In the genomic region with DNA sequence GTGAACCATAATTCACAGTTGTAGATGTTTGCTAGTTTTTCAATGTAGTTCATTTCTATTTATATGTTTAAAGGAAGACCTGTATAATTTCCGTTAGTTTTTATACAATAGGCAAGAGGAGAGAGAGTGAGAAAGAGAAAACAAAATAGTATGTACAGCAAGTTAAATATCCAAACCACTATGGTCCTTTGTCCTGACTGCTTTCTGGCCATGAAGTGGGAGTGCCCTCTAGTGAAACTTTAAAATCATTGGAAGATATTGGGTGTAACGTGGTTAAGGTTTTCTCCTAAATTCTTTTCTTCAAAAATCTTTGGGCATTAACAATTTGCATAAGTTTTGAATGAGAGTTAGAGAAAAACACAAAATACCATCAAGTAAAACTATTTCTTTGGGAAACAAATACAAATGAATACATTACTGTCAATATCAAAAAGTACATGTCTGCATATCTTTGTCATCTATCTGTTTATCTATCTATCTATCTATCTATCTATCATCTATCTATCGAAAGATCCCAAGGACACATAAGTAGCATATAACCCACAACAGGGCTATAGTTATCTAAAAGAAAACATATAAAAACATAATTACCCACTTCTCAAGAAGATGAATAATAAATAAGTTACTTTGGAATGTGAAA, we compare ENCODE assay signal across 8 cellular contexts.
A peak's percentile ranks its signal among the peaks of the same experiment; 100 is the strongest.
DNase-seq lines count a peak whose midpoint lies in the region; ATAC-seq and TF ChIP-seq lines count a peak whose summit lies in the region.

No MANE protein-coding gene starts in this region.

- H4K20me1 ChIP-seq in neural progenitor cell (ENCODE audit: low read depth), result no peaks in the 10 kb centered on the region

- H3K4me2 ChIP-seq in neural progenitor cell, result peak overlapping the region; percentile 28

- H3K27me3 ChIP-seq in cardiac muscle cell, result no peaks in the 10 kb centered on the region
- H3K27me3 ChIP-seq in colonic mucosa, result no peaks in the 10 kb centered on the region
- no peaks in the 10 kb centered on the region for H3K27me3 ChIP-seq in neural progenitor cell
- no peaks in the 10 kb centered on the region for H3K27me3 ChIP-seq in effector memory CD4-positive, alpha-beta T cell (replicated peaks; ENCODE audit: control insufficient read depth, insufficient read depth, low read length, poor library complexity, severe bottlenecking)
- H3K27me3 ChIP-seq in ascending aorta, result no peaks in the 10 kb centered on the region

- intact Hi-C loops in cardiac septum (cut with DNase I) (loop anchor here (2.0 kb wide), 1 partner anchor 548 kb away; a partner anchor contains a TSS), colonic mucosa (cut with DNase I) (loop anchor here (2.0 to 10.0 kb wide), 2 partner anchors 356 to 550 kb away; no protein-coding TSS in a partner anchor), ascending aorta (cut with DNase I) (no loop called here)

- TF ChIP-seq CTCF in cardiac muscle cell (IDR thresholded peaks at IDR 0.05; ENCODE audit: low read depth, low read length), result peak; percentile 55
- peak; percentile 30 for TF ChIP-seq CTCF in colonic mucosa (IDR thresholded peaks at IDR 0.05)
- TF ChIP-seq CTCF in neural progenitor cell (IDR thresholded peaks at IDR 0.05), result peak; percentile 88
- peak in 1 of 3 experiments; percentile 23 for TF ChIP-seq CTCF in ascending aorta (IDR thresholded peaks at IDR 0.05)

- H3K9ac ChIP-seq in colonic mucosa (ENCODE audit: low read depth in 2 of 2, low read length in 2 of 2) (no peak overlapping the region), neural progenitor cell (no peak overlapping the region)

- no peak overlapping the region for H3K27ac ChIP-seq in cardiac muscle cell
- H3K27ac ChIP-seq in colonic mucosa, result no peak overlapping the region
- H3K27ac ChIP-seq in neural progenitor cell, result no peak overlapping the region
- no peak overlapping the region for H3K27ac ChIP-seq in effector memory CD4-positive, alpha-beta T cell (ENCODE audit: insufficient read depth, low read length, poor library complexity, severe bottlenecking)
- H3K27ac ChIP-seq in ascending aorta, result no peak overlapping the region

- H3K9me3 Mint-ChIP-seq in neural progenitor cell, result no peaks in the 10 kb centered on the region

- no peaks in the 10 kb centered on the region for H3K4me1 ChIP-seq in cardiac muscle cell (ENCODE audit: low read depth)
- H3K4me1 ChIP-seq in colonic mucosa, result no peaks in the 10 kb centered on the region
- H3K4me1 ChIP-seq in neural progenitor cell, result peaks cover 36% of the 10 kb centered on the region
- H3K4me1 ChIP-seq in effector memory CD4-positive, alpha-beta T cell (ENCODE audit: control insufficient read depth, insufficient read depth, low read length, poor library complexity, severe bottlenecking), result no peaks in the 10 kb centered on the region
- no peaks in the 10 kb centered on the region for H3K4me1 ChIP-seq in ascending aorta

- peaks cover 57% of the 10 kb centered on the region for H3K4me1 Mint-ChIP-seq in neural progenitor cell

- no peak overlapping the region for H2AFZ ChIP-seq in neural progenitor cell (replicated peaks)

- H3K36me3 ChIP-seq in cardiac muscle cell, result no peaks in the 10 kb centered on the region
- no peaks in the 10 kb centered on the region for H3K36me3 ChIP-seq in colonic mucosa
- H3K36me3 ChIP-seq in neural progenitor cell, result no peaks in the 10 kb centered on the region
- no peaks in the 10 kb centered on the region for H3K36me3 ChIP-seq in effector memory CD4-positive, alpha-beta T cell (ENCODE audit: control insufficient read depth, insufficient read depth, low read length)
- no peaks in the 10 kb centered on the region for H3K36me3 ChIP-seq in ascending aorta

- no peaks in the 10 kb centered on the region for H3F3A ChIP-seq in neural progenitor cell (ENCODE audit: low read depth)

- no peak for ATAC-seq in HG03460 (IDR thresholded peaks at IDR 0.05; ENCODE audit: unreplicated experiment)

- H3K9me3 ChIP-seq in cardiac muscle cell (ENCODE audit: low read depth) (no peaks in the 10 kb centered on the region), colonic mucosa (no peaks in the 10 kb centered on the region), neural progenitor cell (ENCODE audit: low read depth) (no peaks in the 10 kb centered on the region), ascending aorta (no peaks in the 10 kb centered on the region)
- H3K9me3 ChIP-seq in effector memory CD4-positive, alpha-beta T cell (ENCODE audit: control insufficient read depth, low read length), result no peaks in the 10 kb centered on the region

- no peaks in the 10 kb centered on the region for H3K27me3 Mint-ChIP-seq in neural progenitor cell (ENCODE audit: insufficient read depth, low read depth)

- peak; percentile 55 to 58 for DNase-seq in cardiac muscle cell (ENCODE audit: low read depth in 1 of 2, low spot score in 1 of 2)
- DNase-seq in cardiac septum (ENCODE audit: low spot score), result no peak
- peak; percentile 27 to 75 for DNase-seq in NCI-H446 (lab: John Stamatoyannopoulos, UW)
- no peak for DNase-seq in colonic mucosa
- DNase-seq in neural progenitor cell (ENCODE audit: low spot score), result peak; percentile 66
- no peak for DNase-seq in effector memory CD4-positive, alpha-beta T cell
- no peak for DNase-seq in ascending aorta (ENCODE audit: low spot score in 2 of 2)

- H3K27ac Mint-ChIP-seq in neural progenitor cell, result peak overlapping the region; percentile 52

- H3K4me3 ChIP-seq in cardiac muscle cell (no peak overlapping the region), colonic mucosa (no peak overlapping the region), neural progenitor cell (no peak overlapping the region), ascending aorta (no peak overlapping the region)
- H3K4me3 ChIP-seq in effector memory CD4-positive, alpha-beta T cell (ENCODE audit: insufficient read depth, low read depth, low read length, poor library complexity, severe bottlenecking), result no peak overlapping the region

- peak overlapping the region; percentile 17 for H3K4me3 Mint-ChIP-seq in neural progenitor cell

- no peaks in the 10 kb centered on the region for H3K36me3 Mint-ChIP-seq in neural progenitor cell

- H3K79me2 ChIP-seq in neural progenitor cell (ENCODE audit: low read depth), result no peaks in the 10 kb centered on the region

Comparison
In these comparisons a context has a peak if more than half of its experiments do, and no peak if none do; other contexts are left out.
1. DNase-seq: peak in cardiac muscle cell (2 of 2), NCI-H446 (2 of 2) and neural progenitor cell (single experiment); none in cardiac septum (single experiment), colonic mucosa (single experiment), effector memory CD4-positive, alpha-beta T cell (0 of 3) and ascending aorta (0 of 2).